In the genomic region with DNA sequence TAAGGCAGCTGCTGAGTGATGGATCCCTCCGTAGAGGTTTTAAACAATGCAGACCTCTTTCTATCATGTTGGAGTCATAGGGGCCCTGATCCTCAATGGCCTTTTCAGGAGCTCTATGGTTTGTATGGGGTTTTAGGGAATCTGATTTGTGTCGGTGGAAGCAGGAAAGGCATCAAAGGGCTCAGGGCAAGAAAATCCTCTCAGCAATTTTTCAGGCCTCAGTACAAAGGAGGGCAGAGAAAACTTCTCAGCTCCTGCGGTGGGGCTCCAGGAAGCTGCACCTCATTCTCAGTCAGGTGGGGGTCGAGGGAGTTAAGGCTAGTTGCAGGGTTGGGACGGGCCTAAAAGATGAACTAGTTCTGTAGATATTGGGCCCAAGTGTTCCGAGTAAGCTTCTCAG, we compare ENCODE assay signal across 39 cellular contexts. TPM values are rescaled to one million over a fixed set of nuclear protein-coding genes. Genes with fewer than 3 reads are reported as not detected.
"Had no signal": no experiment of that assay in that cellular context is flagged by ENCODE, and none has a peak within 500 bp of the region (broad histone marks: within the 10 kb centered on the region; RNA-seq: fewer than 3 reads in every experiment).

No MANE protein-coding gene starts in this region.

- H3K9me3 ChIP-seq: MG63 had no signal

- H3K27ac ChIP-seq: KMS-11 had no signal

- H3K4me2 ChIP-seq: KMS-11 had no signal

- H3K9ac ChIP-seq: KMS-11 had no signal

- H3K27me3 ChIP-seq: MG63 had no signal

- DNase-seq: Karpas-422, Kasumi-1, KG1, MG63, MM.1S, MV-4-11, NCI-H1048, NCI-H1092, NCI-H1092 treated with DMSO at 0.1 percent for 48 hours, NCI-H1105, NCI-H1105 treated with DMSO at 0.1 percent for 48 hours, NCI-H1417, NCI-H1417 treated with DMSO at 0.1 percent for 48 hours, NCI-H1436, NCI-H1436 treated with DMSO at 0.1 percent for 48 hours, NCI-H146, NCI-H1694, NCI-H1694 treated with DMSO at 0.1 percent for 48 hours, NCI-H187, NCI-H187 treated with DMSO at 0.1 percent for 48 hours, NCI-H1930, NCI-H2029, NCI-H2029 treated with DMSO at 0.1 percent for 48 hours, NCI-H2081, NCI-H2081 treated with DMSO at 0.1 percent for 48 hours, NCI-H2107, NCI-H2171, NCI-H2171 treated with DMSO at 0.1 percent for 48 hours, NCI-H2227 treated with DMSO at 0.1 percent for 48 hours, NCI-H226, NCI-H345, NCI-H446, NCI-H446 treated with DMSO at 0.1 percent for 48 hours, NCI-H510A had no signal

- H3K4me3 ChIP-seq: MG63 had no signal

- H3K36me3 ChIP-seq: MG63 had no signal

RNA-seq across cellular contexts. Expression of gene GLRA1, which starts 35.0 kb away (rescaled TPM):
- total RNA-seq: LHCN-M2, M059J, MCF 10A, NCI-H460 had no signal
